In genomic region chr9:16867571-16868311, GRCh38 we compare ENCODE assay signal across 8 cellular contexts. TPM values are rescaled to one million over a fixed set of nuclear protein-coding genes. Genes with fewer than 3 reads are reported as not detected.
DNase-seq lines count a peak whose midpoint lies in the region; ATAC-seq and TF ChIP-seq lines count a peak whose summit lies in the region.

No MANE protein-coding gene starts in this region.

- H3K36me3 ChIP-seq in iPS-20b (ENCODE audit: insufficient read depth, low read depth, low read length) (no peaks in the 10 kb centered on the region), skeletal muscle satellite cell (ENCODE audit: insufficient read depth, low read length) (no peaks in the 10 kb centered on the region), left lung (no peaks in the 10 kb centered on the region)

- H3K9me3 ChIP-seq in iPS-20b (ENCODE audit: insufficient read depth, low read depth, low read length) (no peaks in the 10 kb centered on the region), skeletal muscle satellite cell (replicated peaks; ENCODE audit: low read length) (no peaks in the 10 kb centered on the region), left lung (no peaks in the 10 kb centered on the region)

- H3K27ac ChIP-seq in iPS-20b (ENCODE audit: low read length) (no peak overlapping the region), left lung (peak overlapping the region in 1 of 2 donors; percentile 85)

- in situ Hi-C loops in astrocyte of the cerebellum (cut with HindIII; ENCODE audit: low sequenced_read_pairs), result no loop called here

- peak; percentile 66 for DNase-seq in HCEC 1CT
- no peak for DNase-seq in astrocyte of the cerebellum (ENCODE audit: low read depth)
- no peak for DNase-seq in left lung
- no peak for DNase-seq in NCI-H524 (lab: John Stamatoyannopoulos, UW)
- no peak for DNase-seq in amygdala (lab: John Stamatoyannopoulos, UW)

- peak overlapping the region; percentile 96 for H3K4me2 ChIP-seq in skeletal muscle satellite cell (ENCODE audit: low read length)

- no peak overlapping the region for H3K9ac ChIP-seq in iPS-20b (ENCODE audit: low read depth, low read length)
- peak overlapping the region; percentile 88 for H3K9ac ChIP-seq in skeletal muscle satellite cell (ENCODE audit: low read depth, low read length)

- H3K4me3 ChIP-seq in astrocyte of the cerebellum (ENCODE audit: low read depth, low read length), result peak overlapping the region; percentile 81
- H3K4me3 ChIP-seq in iPS-20b (ENCODE audit: low read length), result peak overlapping the region; percentile 75; the same call in 1 of the 2 replicates
- H3K4me3 ChIP-seq in skeletal muscle satellite cell (ENCODE audit: low read length), result peak overlapping the region; percentile 86
- H3K4me3 ChIP-seq in left lung, result peak overlapping the region in 1 of 2 donors; percentile 56

- H3K27me3 ChIP-seq in iPS-20b (ENCODE audit: insufficient read depth, low read length), result peaks cover 22% of the 10 kb centered on the region
- H3K27me3 ChIP-seq in skeletal muscle satellite cell (ENCODE audit: control insufficient read depth, insufficient read depth, low read length), result no peaks in the 10 kb centered on the region
- peaks cover 0 to 55% of the 10 kb centered on the region in 2 donors for H3K27me3 ChIP-seq in left lung

- no peak for TF ChIP-seq CTCF in astrocyte of the cerebellum (IDR thresholded peaks at IDR 0.05; ENCODE audit: low read depth, low read length, missing control alignments)
- TF ChIP-seq CTCF in left lung (IDR thresholded peaks at IDR 0.05), result no peak

- H3K4me1 ChIP-seq in iPS-20b (ENCODE audit: insufficient read depth, low read length) (peaks cover 33% of the 10 kb centered on the region), skeletal muscle satellite cell (ENCODE audit: control insufficient read depth, insufficient read depth, low read length) (peaks cover 56% of the 10 kb centered on the region), left lung (peaks cover 0 to 16% of the 10 kb centered on the region in 2 donors)

- intact Hi-C loops in left lung (cut with DNase I), result no loop called here

- ATAC-seq in left lung (no peak), GM19395 (IDR thresholded peaks at IDR 0.05; ENCODE audit: unreplicated experiment) (no peak)

RNA-seq across cellular contexts. Expression of gene BNC2, which starts 2.7 kb away (rescaled TPM):
- 31.5 and 37.3 TPM in 2 replicates for total RNA-seq in skeletal muscle satellite cell (2012; rRNA removed)
- 10 to 100 TPM; 16.4 to 19.3 TPM for total RNA-seq in left lung
